8 cellular contexts compared by ENCODE assay signal in the genomic region with DNA sequence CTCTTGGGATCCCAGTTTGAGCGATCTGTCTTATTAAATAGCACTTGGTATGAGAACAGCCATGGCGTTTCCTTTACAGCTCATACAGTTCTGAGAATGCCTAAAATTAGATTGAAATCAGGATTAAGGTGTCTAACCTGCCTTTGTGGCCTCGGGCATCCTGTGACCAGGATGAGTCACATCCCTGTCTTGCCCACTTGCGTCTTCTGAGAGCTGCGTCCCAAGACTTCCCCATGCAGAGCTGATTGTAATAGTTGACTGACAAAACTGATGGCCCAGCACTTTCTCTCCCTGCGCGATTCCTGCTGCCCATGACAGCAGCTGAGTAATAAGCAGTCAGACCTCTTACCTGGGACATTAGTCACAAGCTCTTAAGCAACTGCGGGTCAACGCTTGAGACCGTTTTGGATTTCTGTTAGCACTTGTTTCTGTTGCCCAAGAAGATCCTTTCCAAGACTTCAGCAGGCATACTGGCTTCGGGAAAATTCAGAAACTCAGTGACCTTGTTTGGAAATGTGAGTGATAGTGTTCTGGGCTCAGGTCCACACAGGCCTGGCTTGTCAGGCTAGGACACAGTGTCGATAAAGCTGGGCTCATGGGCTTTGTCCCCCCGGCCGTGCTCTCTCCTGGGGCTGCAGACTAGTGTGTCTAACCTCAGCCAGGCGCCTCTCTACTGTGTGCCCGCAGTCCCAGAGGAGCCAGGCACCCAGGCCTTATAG.
DNase-seq lines count a peak whose midpoint lies in the region; ATAC-seq and TF ChIP-seq lines count a peak whose summit lies in the region.

No MANE protein-coding gene starts in this region.

- H3K4me1 ChIP-seq in urinary bladder (ENCODE audit: insufficient read depth), result no peaks in the 10 kb centered on the region

- no peaks in the 10 kb centered on the region for H3K9me3 Mint-ChIP-seq in nephron
- H3K9me3 Mint-ChIP-seq in osteocyte (ENCODE audit: unreplicated experiment), result no peaks in the 10 kb centered on the region

- H3K4me3 Mint-ChIP-seq in nephron (no peak overlapping the region), osteocyte (ENCODE audit: unreplicated experiment) (no peak overlapping the region)

- H3K36me3 ChIP-seq in urinary bladder (ENCODE audit: insufficient read depth), result no peaks in the 10 kb centered on the region

- peak; percentile 78 for ATAC-seq in HG03354 (IDR thresholded peaks at IDR 0.05; ENCODE audit: poor library complexity, severe bottlenecking, unreplicated experiment)

- peaks cover 2% of the 10 kb centered on the region for H3K27me3 Mint-ChIP-seq in nephron (ENCODE audit: low read depth)
- H3K27me3 Mint-ChIP-seq in osteocyte (ENCODE audit: unreplicated experiment), result no peaks in the 10 kb centered on the region

- peak; percentile 69 for DNase-seq in stimulated activated naive CD4-positive, alpha-beta T cell treated with Interleukin-2 at 50 U/mL for 16 hours (lab: John Stamatoyannopoulos, UW)
- DNase-seq in stimulated activated naive CD4-positive, alpha-beta T cell (lab: John Stamatoyannopoulos, UW), result no peak
- DNase-seq in activated CD4-positive, alpha-beta T cell treated with anti-CD3 and anti-CD28 coated beads for 1 hour, result peak; percentile 29
- DNase-seq in coronary artery (ENCODE audit: low spot score) (peak; percentile 89), osteocyte (ENCODE audit: extremely low spot score, unreplicated experiment) (no peak)

- peak overlapping the region in 2 of 3 experiments; percentile 73 for H3K27ac Mint-ChIP-seq in nephron
- H3K27ac Mint-ChIP-seq in osteocyte (ENCODE audit: unreplicated experiment), result no peak overlapping the region

- H3K27ac ChIP-seq in coronary artery (peak overlapping the region; percentile 87 to 92), urinary bladder (ENCODE audit: low read depth) (peak overlapping the region; percentile 82)

- H3K4me1 Mint-ChIP-seq in nephron, result peaks cover 31% of the 10 kb centered on the region
- H3K4me1 Mint-ChIP-seq in osteocyte (ENCODE audit: unreplicated experiment), result peaks cover 46% of the 10 kb centered on the region

- WGBS in urinary bladder, result 56% methylated on average over 16 of the region's 16 CpGs

- H3K36me3 Mint-ChIP-seq in nephron (ENCODE audit: low read depth) (no peaks in the 10 kb centered on the region), osteocyte (ENCODE audit: unreplicated experiment) (no peaks in the 10 kb centered on the region)

- H3K4me3 ChIP-seq in coronary artery (no peak overlapping the region), urinary bladder (ENCODE audit: low read depth, low read length) (no peak overlapping the region)

- TF ChIP-seq CTCF in coronary artery (IDR thresholded peaks at IDR 0.05) (no peak), nephron (IDR thresholded peaks at IDR 0.05; ENCODE audit: unreplicated experiment in 3 of 3) (no peak), osteocyte (IDR thresholded peaks at IDR 0.05) (no peak)

Comparison
In these comparisons a context has a peak if more than half of its experiments do, and no peak if none do; other contexts are left out.
1. DNase-seq: peak in stimulated activated naive CD4-positive, alpha-beta T cell treated with Interleukin-2 at 50 U/mL for 16 hours (single experiment), activated CD4-positive, alpha-beta T cell treated with anti-CD3 and anti-CD28 coated beads for 1 hour (single experiment) and coronary artery (single experiment); none in stimulated activated naive CD4-positive, alpha-beta T cell (0 of 6) and osteocyte (single experiment).